In genomic region chr11:93541884-93542752, GRCh38 we compare ENCODE assay signal across 1 cellular context.
TF ChIP-seq lines count a peak whose summit lies in the region.

No MANE protein-coding gene starts in this region.

TF ChIP-seq in K562, 482 proteins besides CTCF, POLR2A, EP300 and RAD21 (continued from another document and continues in another):
- TF ChIP-seq HINFP (tag; conservative IDR thresholded peaks at IDR 0.05; ENCODE audit: low read depth) (no peak), ZNF143 (CRISPR knock-in tag; IDR thresholded peaks at IDR 0.05) (no peak), ZNF431 (CRISPR knock-in tag; IDR thresholded peaks at IDR 0.05) (no peak), ZSCAN29 (IDR thresholded peaks at IDR 0.05) (no peak), ZNF263 (CRISPR knock-in tag; IDR thresholded peaks at IDR 0.05; ENCODE audit: borderline replicate concordance) (no peak), TCF7L2 (IDR thresholded peaks at IDR 0.05; ENCODE audit: low read depth, low read length) (no peak), FIP1L1 (IDR thresholded peaks at IDR 0.05; ENCODE audit: low read depth, low read length, poor library complexity, severe bottlenecking) (no peak), HNRNPLL (IDR thresholded peaks at IDR 0.05; ENCODE audit: low read depth, low read length, poor library complexity, severe bottlenecking) (no peak), TAF1 (IDR thresholded peaks at IDR 0.05; ENCODE audit: control insufficient read depth, extremely low read depth, insufficient read depth, low read length, severe bottlenecking) (no peak), XRCC5 (IDR thresholded peaks at IDR 0.05; ENCODE audit: low read depth, low read length) (no peak), TARDBP (IDR thresholded peaks at IDR 0.05) (0 out of 2 replicates have a peak, but pooled peaks have one; percentile 64), ZNF324 (CRISPR knock-in tag; IDR thresholded peaks at IDR 0.05) (no peak), SAFB2 (IDR thresholded peaks at IDR 0.05; ENCODE audit: borderline replicate concordance, low read depth, low read length, severe bottlenecking) (no peak), ZBTB17 (CRISPR knock-in tag; IDR thresholded peaks at IDR 0.05) (no peak), CTBP1 (IDR thresholded peaks at IDR 0.05; ENCODE audit: borderline replicate concordance) (peak; percentile 24; the same call in 1 of the 2 replicates), GMEB1 (CRISPR knock-in tag; IDR thresholded peaks at IDR 0.05) (no peak), EHMT2 (IDR thresholded peaks at IDR 0.05) (0 out of 2 replicates have a peak, but pooled peaks have one; percentile 24), MEIS2 (IDR thresholded peaks at IDR 0.05; ENCODE audit: partially characterized antibody) (peak; percentile 10), KLF13 (tag; IDR thresholded peaks at IDR 0.05; ENCODE audit: borderline replicate concordance, low read depth) (no peak), BHLHE40 (IDR thresholded peaks at IDR 0.05; ENCODE audit: low read length) (no peak), ELF1 (tag; IDR thresholded peaks at IDR 0.05) (no peak), ZNF77 (CRISPR knock-in tag; IDR thresholded peaks at IDR 0.05) (no peak), SRSF7 (optimal IDR thresholded peaks at IDR 0.05; ENCODE audit: low read depth, low read length) (no peak), PTTG1 (tag; IDR thresholded peaks at IDR 0.05; ENCODE audit: low read depth) (no peak), NR4A1 (CRISPR knock-in tag; IDR thresholded peaks at IDR 0.05) (no peak), NR4A1 (tag; IDR thresholded peaks at IDR 0.05) (no peak), NKRF (IDR thresholded peaks at IDR 0.05; ENCODE audit: borderline replicate concordance) (no peak), KAT8 (IDR thresholded peaks at IDR 0.05; ENCODE audit: low read depth) (no peak), HOMEZ (CRISPR knock-in tag; IDR thresholded peaks at IDR 0.05) (no peak), SMARCC2 (IDR thresholded peaks at IDR 0.05; ENCODE audit: low read depth) (0 out of 2 replicates have a peak, but pooled peaks have one; percentile 19), ZBED1 (IDR thresholded peaks at IDR 0.05) (no peak), TFAM (CRISPR knock-in tag; conservative IDR thresholded peaks at IDR 0.05) (no peak), HDGF (IDR thresholded peaks at IDR 0.05) (no peak), TEAD4 (IDR thresholded peaks at IDR 0.05; ENCODE audit: low read length) (no peak; the same call in 1 of the 2 replicates), TEAD4 (CRISPR knock-in tag; IDR thresholded peaks at IDR 0.05; ENCODE audit: borderline replicate concordance) (no peak), CHD2 (IDR thresholded peaks at IDR 0.05; ENCODE audit: low read depth, low read length) (no peak), XRCC4 (IDR thresholded peaks at IDR 0.05; ENCODE audit: extremely low read depth, insufficient read depth, insufficient read length) (no peak), RCOR1 (IDR thresholded peaks at IDR 0.05; ENCODE audit: borderline replicate concordance in 1 of 2, low read depth in 2 of 2, low read length in 2 of 2) (peak in 1 of 2 experiments; percentile 85; a peak in 3 of 4 replicates), CAMTA2 (CRISPR knock-in tag; conservative IDR thresholded peaks at IDR 0.05) (no peak), VEZF1 (CRISPR knock-in tag; IDR thresholded peaks at IDR 0.05) (peak; percentile 30; the same call in 1 of the 2 replicates)
- TF ChIP-seq, protein P1, sequence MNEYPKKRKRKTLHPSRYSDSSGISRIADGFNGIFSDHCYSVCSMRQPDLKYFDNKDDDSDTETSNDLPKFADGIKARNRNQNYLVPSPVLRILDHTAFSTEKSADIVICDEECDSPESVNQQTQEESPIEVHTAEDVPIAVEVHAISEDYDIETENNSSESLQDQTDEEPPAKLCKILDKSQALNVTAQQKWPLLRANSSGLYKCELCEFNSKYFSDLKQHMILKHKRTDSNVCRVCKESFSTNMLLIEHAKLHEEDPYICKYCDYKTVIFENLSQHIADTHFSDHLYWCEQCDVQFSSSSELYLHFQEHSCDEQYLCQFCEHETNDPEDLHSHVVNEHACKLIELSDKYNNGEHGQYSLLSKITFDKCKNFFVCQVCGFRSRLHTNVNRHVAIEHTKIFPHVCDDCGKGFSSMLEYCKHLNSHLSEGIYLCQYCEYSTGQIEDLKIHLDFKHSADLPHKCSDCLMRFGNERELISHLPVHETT (CRISPR knock-in tag; conservative IDR thresholded peaks at IDR 0.05 in 1 of 2, IDR thresholded peaks at IDR 0.05 in 1 of 2): no peak
- TF ChIP-seq, protein P2, sequence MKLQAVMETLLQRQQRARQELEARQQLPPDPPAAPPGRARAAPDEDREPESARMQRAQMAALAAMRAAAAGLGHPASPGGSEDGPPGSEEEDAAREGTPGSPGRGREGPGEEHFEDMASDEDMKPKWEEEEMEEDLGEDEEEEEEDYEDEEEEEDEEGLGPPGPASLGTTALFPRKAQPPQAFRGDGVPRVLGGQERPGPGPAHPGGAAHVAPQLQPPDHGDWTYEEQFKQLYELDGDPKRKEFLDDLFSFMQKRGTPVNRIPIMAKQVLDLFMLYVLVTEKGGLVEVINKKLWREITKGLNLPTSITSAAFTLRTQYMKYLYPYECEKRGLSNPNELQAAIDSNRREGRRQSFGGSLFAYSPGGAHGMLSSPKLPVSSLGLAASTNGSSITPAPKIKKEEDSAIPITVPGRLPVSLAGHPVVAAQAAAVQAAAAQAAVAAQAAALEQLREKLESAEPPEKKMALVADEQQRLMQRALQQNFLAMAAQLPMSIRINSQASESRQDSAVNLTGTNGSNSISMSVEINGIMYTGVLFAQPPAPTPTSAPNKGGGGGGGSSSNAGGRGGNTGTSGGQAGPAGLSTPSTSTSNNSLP (IDR thresholded peaks at IDR 0.05; ENCODE audit: borderline replicate concordance, low read depth, low read length): no peak
- TF ChIP-seq, protein P3, sequence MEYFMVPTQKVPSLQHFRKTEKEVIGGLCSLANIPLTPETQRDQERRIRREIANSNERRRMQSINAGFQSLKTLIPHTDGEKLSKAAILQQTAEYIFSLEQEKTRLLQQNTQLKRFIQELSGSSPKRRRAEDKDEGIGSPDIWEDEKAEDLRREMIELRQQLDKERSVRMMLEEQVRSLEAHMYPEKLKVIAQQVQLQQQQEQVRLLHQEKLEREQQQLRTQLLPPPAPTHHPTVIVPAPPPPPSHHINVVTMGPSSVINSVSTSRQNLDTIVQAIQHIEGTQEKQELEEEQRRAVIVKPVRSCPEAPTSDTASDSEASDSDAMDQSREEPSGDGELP (CRISPR knock-in tag; IDR thresholded peaks at IDR 0.05; ENCODE audit: borderline replicate concordance): no peak
- TF ChIP-seq, protein P4, sequence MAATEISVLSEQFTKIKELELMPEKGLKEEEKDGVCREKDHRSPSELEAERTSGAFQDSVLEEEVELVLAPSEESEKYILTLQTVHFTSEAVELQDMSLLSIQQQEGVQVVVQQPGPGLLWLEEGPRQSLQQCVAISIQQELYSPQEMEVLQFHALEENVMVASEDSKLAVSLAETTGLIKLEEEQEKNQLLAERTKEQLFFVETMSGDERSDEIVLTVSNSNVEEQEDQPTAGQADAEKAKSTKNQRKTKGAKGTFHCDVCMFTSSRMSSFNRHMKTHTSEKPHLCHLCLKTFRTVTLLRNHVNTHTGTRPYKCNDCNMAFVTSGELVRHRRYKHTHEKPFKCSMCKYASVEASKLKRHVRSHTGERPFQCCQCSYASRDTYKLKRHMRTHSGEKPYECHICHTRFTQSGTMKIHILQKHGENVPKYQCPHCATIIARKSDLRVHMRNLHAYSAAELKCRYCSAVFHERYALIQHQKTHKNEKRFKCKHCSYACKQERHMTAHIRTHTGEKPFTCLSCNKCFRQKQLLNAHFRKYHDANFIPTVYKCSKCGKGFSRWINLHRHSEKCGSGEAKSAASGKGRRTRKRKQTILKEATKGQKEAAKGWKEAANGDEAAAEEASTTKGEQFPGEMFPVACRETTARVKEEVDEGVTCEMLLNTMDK (IDR thresholded peaks at IDR 0.05; ENCODE audit: borderline replicate concordance, insufficient read depth, low read depth, low read length, poor library complexity, severe bottlenecking): no peak
- TF ChIP-seq, protein P5, sequence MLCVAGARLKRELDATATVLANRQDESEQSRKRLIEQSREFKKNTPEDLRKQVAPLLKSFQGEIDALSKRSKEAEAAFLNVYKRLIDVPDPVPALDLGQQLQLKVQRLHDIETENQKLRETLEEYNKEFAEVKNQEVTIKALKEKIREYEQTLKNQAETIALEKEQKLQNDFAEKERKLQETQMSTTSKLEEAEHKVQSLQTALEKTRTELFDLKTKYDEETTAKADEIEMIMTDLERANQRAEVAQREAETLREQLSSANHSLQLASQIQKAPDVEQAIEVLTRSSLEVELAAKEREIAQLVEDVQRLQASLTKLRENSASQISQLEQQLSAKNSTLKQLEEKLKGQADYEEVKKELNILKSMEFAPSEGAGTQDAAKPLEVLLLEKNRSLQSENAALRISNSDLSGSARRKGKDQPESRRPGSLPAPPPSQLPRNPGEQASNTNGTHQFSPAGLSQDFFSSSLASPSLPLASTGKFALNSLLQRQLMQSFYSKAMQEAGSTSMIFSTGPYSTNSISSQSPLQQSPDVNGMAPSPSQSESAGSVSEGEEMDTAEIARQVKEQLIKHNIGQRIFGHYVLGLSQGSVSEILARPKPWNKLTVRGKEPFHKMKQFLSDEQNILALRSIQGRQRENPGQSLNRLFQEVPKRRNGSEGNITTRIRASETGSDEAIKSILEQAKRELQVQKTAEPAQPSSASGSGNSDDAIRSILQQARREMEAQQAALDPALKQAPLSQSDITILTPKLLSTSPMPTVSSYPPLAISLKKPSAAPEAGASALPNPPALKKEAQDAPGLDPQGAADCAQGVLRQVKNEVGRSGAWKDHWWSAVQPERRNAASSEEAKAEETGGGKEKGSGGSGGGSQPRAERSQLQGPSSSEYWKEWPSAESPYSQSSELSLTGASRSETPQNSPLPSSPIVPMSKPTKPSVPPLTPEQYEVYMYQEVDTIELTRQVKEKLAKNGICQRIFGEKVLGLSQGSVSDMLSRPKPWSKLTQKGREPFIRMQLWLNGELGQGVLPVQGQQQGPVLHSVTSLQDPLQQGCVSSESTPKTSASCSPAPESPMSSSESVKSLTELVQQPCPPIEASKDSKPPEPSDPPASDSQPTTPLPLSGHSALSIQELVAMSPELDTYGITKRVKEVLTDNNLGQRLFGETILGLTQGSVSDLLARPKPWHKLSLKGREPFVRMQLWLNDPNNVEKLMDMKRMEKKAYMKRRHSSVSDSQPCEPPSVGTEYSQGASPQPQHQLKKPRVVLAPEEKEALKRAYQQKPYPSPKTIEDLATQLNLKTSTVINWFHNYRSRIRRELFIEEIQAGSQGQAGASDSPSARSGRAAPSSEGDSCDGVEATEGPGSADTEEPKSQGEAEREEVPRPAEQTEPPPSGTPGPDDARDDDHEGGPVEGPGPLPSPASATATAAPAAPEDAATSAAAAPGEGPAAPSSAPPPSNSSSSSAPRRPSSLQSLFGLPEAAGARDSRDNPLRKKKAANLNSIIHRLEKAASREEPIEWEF (CRISPR knock-in tag; IDR thresholded peaks at IDR 0.05): no peak
